Comparison of ENCODE assay signal across 19 cellular contexts in genomic region chr10:49071221-49071761, GRCh38. TPM values are rescaled to one million over a fixed set of nuclear protein-coding genes. Genes with fewer than 3 reads are reported as not detected.
DNase-seq lines count a peak whose midpoint lies in the region; ATAC-seq and TF ChIP-seq lines count a peak whose summit lies in the region.
"Had no signal": no experiment of that assay in that cellular context is flagged by ENCODE, and none has a peak within 500 bp of the region (broad histone marks: within the 10 kb centered on the region; RNA-seq: fewer than 3 reads in every experiment).

No MANE protein-coding gene starts in this region.

- no peak for TF ChIP-seq CTCF in OCI-LY7 (conservative IDR thresholded peaks at IDR 0.05; ENCODE audit: low read length)
- TF ChIP-seq CTCF in lung (IDR thresholded peaks at IDR 0.05; ENCODE audit: control extremely low read depth, extremely low read depth): no peak

- H4K20me1 ChIP-seq in OCI-LY7 (ENCODE audit: insufficient read depth, low read length): no peaks in the 10 kb centered on the region

- ATAC-seq in esophagus mucosa (peak; percentile 81), lung (ENCODE audit: insufficient read depth, low FRiP score) (no peak), HG02884 (IDR thresholded peaks at IDR 0.05; ENCODE audit: unreplicated experiment) (no peak)
- ATAC-seq: activated CD8-positive, alpha-beta memory T cell treated with anti-CD3 and anti-CD28 coated beads, Interleukin-2, amount 10 ng/mL, durations not matched to agents 7 days and 5 days; lower lobe of right lung; Panc1; T-cell had no signal

- intact Hi-C loops in OCI-LY7 (cut with micrococcal nuclease; ENCODE audit: unreplicated experiment): no loop called here

- whole genome bisulfite sequencing in lung, 2 donors: 84 to 93% methylated on average over 6 of the region's 6 CpGs

- no TSS peak for BruUV-seq in OCI-LY7 (replicated peaks; lab: Mats Ljungman, UMichigan)

- H3K36me3 ChIP-seq in OCI-LY7 (ENCODE audit: insufficient read depth, low read length): no peaks in the 10 kb centered on the region
- peaks cover 0 to 9% of the 10 kb centered on the region in 2 donors for H3K36me3 ChIP-seq in lung (ENCODE audit: control insufficient read depth in 2 of 2, insufficient read depth in 2 of 2, low read length in 2 of 2)

- no peak overlapping the region for H3K27ac ChIP-seq in OCI-LY7 (ENCODE audit: low read depth, low read length, poor library complexity, severe bottlenecking)
- H3K27ac ChIP-seq in lung (ENCODE audit: low read depth in 1 of 2, low read length in 1 of 2): no peak overlapping the region
- H3K27ac ChIP-seq: hepatocyte, lower lobe of right lung had no signal

- H3K4me3 ChIP-seq in OCI-LY7 (ENCODE audit: low read depth, low read length, poor library complexity, severe bottlenecking): no peak overlapping the region
- no peak overlapping the region for H3K4me3 ChIP-seq in lung
- H3K4me3 ChIP-seq: hepatocyte, lower lobe of right lung, skin epidermis had no signal

- DNase-seq in AG08395 (ENCODE audit: low spot score) (peak; percentile 25), OCI-LY7 (ENCODE audit: low spot score) (no peak), lung (ENCODE audit: low spot score) (peak; percentile 26), NOMO-1 treated with dmso at 0.1 percent for 144 hours (lab: John Stamatoyannopoulos, UW; ENCODE audit: unreplicated experiment) (no peak)
- no peak for DNase-seq in stimulated activated CD4-positive, alpha-beta T cell treated with anti-CD3 and anti-CD28 coated beads, Interleukin-15, amount 100 ng/mL, for 24 hours
- no peak for DNase-seq in central memory CD4-positive, alpha-beta T cell
- DNase-seq: activated B cell treated with CpG ODN at 0.5 μM for 24 hours; activated CD8-positive, alpha-beta memory T cell treated with anti-CD3 and anti-CD28 coated beads, Interleukin-2, amount 10 ng/mL, durations not matched to agents 7 days and 5 days; activated naive CD4-positive, alpha-beta T cell treated with Interleukin-2 at 50 U/mL for 16 hours; lower lobe of right lung; NCI-H1930; NCI-H526; nephron progenitor cell; T-cell had no signal

- H3K9me2 ChIP-seq in OCI-LY7 (ENCODE audit: insufficient read depth, low read length): no peaks in the 10 kb centered on the region

- no peaks in the 10 kb centered on the region for H3K79me2 ChIP-seq in OCI-LY7 (ENCODE audit: insufficient read depth, low read depth, low read length)
- H3K79me2 ChIP-seq: hepatocyte had no signal

- peak overlapping the region; percentile 47; the same call in 1 of the 2 replicates for H2AFZ ChIP-seq in OCI-LY7 (ENCODE audit: low read length)
- H2AFZ ChIP-seq: hepatocyte had no signal

- H3K9me3 ChIP-seq in OCI-LY7 (ENCODE audit: low read length): no peaks in the 10 kb centered on the region
- peaks cover 0 to 2% of the 10 kb centered on the region in 2 donors for H3K9me3 ChIP-seq in lung (ENCODE audit: control insufficient read depth in 2 of 2, insufficient read depth in 1 of 2, low read length in 1 of 2)
- H3K9me3 ChIP-seq: lower lobe of right lung had no signal

- no peaks in the 10 kb centered on the region for H3K27me3 ChIP-seq in lung (ENCODE audit: control insufficient read depth, insufficient read depth)
- H3K27me3 ChIP-seq: hepatocyte had no signal

- H3K4me2 ChIP-seq in OCI-LY7 (ENCODE audit: low read length): no peak overlapping the region
- H3K4me2 ChIP-seq: hepatocyte had no signal

- H3K4me1 ChIP-seq in OCI-LY7 (ENCODE audit: insufficient read depth, low read length, poor library complexity, severe bottlenecking): peaks cover 28% of the 10 kb centered on the region
- H3K4me1 ChIP-seq in lung (ENCODE audit: control insufficient read depth in 2 of 2, insufficient read depth in 2 of 2, low read length in 2 of 2): no peaks in the 10 kb centered on the region
- H3K4me1 ChIP-seq: lower lobe of right lung had no signal

- CTCF ChIA-PET in OCI-LY7 (lab: Charles Lee; ENCODE audit: unreplicated experiment): interaction anchor here (1.2 kb wide), 1 partner anchor 9 kb away, joined by 3 read pairs; no protein-coding TSS in a partner anchor

- POLR2A ChIA-PET in OCI-LY7 (lab: Charles Lee): interaction anchor here (0.6 to 1.8 kb wide), 5 partner anchors 13 to 125 kb away, joined by 3 to 6 read pairs (median 3); no protein-coding TSS in a partner anchor

RNA-seq across cellular contexts. Expression of gene VSTM4, which starts 44.0 kb away (rescaled TPM):
- total RNA-seq in OCI-LY7 (2014; rRNA removed; shearing (Covaris generic)): not detected in 2 replicates
- total RNA-seq in OCI-LY7 (2022) (not detected in 2 replicates), esophagus mucosa (0.68 TPM), lung (10 to 100 TPM; 10.9 to 49.4 TPM)
- polyA plus RNA-seq in lung: 1 to 10 TPM; 2.9 to 3.4 TPM
- total RNA-seq: activated B cell treated with CpG ODN at 0.5 μM for 24 hours had no signal

Comparison
In these comparisons a context has a peak if more than half of its experiments do, and no peak if none do; other contexts are left out.
1. DNase-seq: peak in AG08395 (single experiment) and lung (single experiment); none in OCI-LY7 (single experiment), stimulated activated CD4-positive, alpha-beta T cell treated with anti-CD3 and anti-CD28 coated beads, Interleukin-15, amount 100 ng/mL, for 24 hours (single experiment), NOMO-1 treated with dmso at 0.1 percent for 144 hours (single experiment) and central memory CD4-positive, alpha-beta T cell (single experiment).